In genomic region chr10:35659456-35659855, GRCh38 we compare ENCODE assay signal across 1 cellular context.
TF ChIP-seq lines count a peak whose summit lies in the region.

No MANE protein-coding gene starts in this region.

TF ChIP-seq in H1, 55 proteins besides CTCF, POLR2A, EP300 and RAD21:
- no peak for TF ChIP-seq KDM1A (IDR thresholded peaks at IDR 0.05; ENCODE audit: borderline replicate concordance, low read length)
- no peak for TF ChIP-seq ASH2L (IDR thresholded peaks at IDR 0.05; ENCODE audit: low read length)
- no peak for TF ChIP-seq KDM4A (IDR thresholded peaks at IDR 0.05; ENCODE audit: low read depth, low read length, severe bottlenecking)
- TF ChIP-seq EGR1 (IDR thresholded peaks at IDR 0.05; ENCODE audit: borderline replicate concordance, low read depth, low read length) = no peak
- TF ChIP-seq TEAD4 (IDR thresholded peaks at IDR 0.05; ENCODE audit: low read depth, low read length) = no peak
